ENCODE assay signal across 8 cellular contexts in the genomic region with DNA sequence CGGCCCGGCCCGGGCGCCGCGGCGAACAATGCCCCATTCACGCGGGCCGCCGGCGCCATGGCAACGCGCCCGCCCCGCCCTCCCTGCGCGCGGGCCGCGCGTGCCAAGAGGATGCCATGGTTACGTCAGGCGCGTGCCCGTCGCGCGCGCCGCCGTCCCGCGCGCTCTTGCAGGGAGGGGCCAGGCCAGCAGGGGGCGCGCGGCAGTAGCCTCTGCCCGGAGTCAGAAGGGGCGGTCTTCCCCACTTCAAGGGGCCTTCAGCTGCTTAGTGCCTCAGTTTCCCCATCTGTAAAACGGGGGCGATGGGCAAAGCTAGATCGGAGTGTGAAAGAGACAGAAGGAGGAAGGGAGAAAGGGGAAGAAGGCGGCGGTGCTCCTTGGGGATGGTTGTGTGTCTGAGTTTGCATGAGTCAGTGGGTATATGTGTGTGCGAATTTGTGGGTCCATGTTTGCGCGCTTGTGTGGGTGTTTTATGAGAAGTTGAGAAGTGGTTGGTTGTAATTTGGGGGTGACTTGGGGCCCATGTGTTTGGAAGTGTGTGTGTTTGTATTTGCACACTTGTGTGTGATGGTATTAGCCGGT. TPM values are rescaled to one million over a fixed set of nuclear protein-coding genes. Genes with fewer than 3 reads are reported as not detected.
DNase-seq lines count a peak whose midpoint lies in the region; ATAC-seq, FAIRE-seq and TF ChIP-seq lines count a peak whose summit lies in the region.

No MANE protein-coding gene starts in this region.

- no peak overlapping the region for H3K9ac ChIP-seq in HepG2 (ENCODE audit: insufficient read depth, low read depth, low read length)

- H2AFZ ChIP-seq in HepG2 (ENCODE audit: low read length) = no peak overlapping the region

- H3K27me3 ChIP-seq in HepG2 (ENCODE audit: control insufficient read depth in 1 of 2, insufficient read depth in 2 of 2, low read length in 2 of 2) = peaks cover 0 to 5% of the 10 kb centered on the region in 2 experiments; a peak in 1 of 5 replicates

- no peak for FAIRE-seq in HepG2 (lab: Jason Lieb, UNC)

- intact Hi-C loops in HepG2 (cut with micrococcal nuclease; ENCODE audit: unreplicated experiment) = loop anchor here (2.0 kb wide), 1 partner anchor 49 kb away; no protein-coding TSS in a partner anchor

- DNase-seq in AG10803 (ENCODE audit: low read depth) (peak; percentile 72), GM20000 (ENCODE audit: low spot score) (peak; percentile 93), NCI-H2196 (lab: John Stamatoyannopoulos, UW; ENCODE audit: unreplicated experiment) (peak; percentile 83), choroid plexus epithelial cell (ENCODE audit: low read depth) (peak; percentile 67), HepG2 (ENCODE audit: low spot score) (peak; percentile 53)
- DNase-seq in activated CD4-positive, alpha-beta T cell treated with anti-CD3 and anti-CD28 coated beads for 4 hours = peak; percentile 80
- peak; percentile 83 for DNase-seq in stimulated activated CD4-positive, alpha-beta T cell treated with anti-CD3 and anti-CD28 coated beads, Interleukin-4, amount 100 ng/mL, for 1 hour

- in situ Hi-C loops in HepG2 (cut with HindIII; ENCODE audit: extremely low pct_ligation_motif_present, low pct_unique_long_range_greater_than_20kb) = no loop called here

- no TSS peak for BruUV-seq in HepG2 (replicated peaks; lab: Mats Ljungman, UMichigan)

- H3K27ac ChIP-seq in HepG2 (ENCODE audit: extremely low read length, insufficient read depth, low read length) = no peak overlapping the region

- H3K36me3 ChIP-seq in HepG2 (replicated peaks in 1 of 2; ENCODE audit: control insufficient read depth in 1 of 2, insufficient read depth in 2 of 2, low read length in 2 of 2) = no peaks in the 10 kb centered on the region

- ATAC-seq in HepG2 = peak; percentile 8; the same call in 1 of the 3 replicates
- ATAC-seq in GM18498 (IDR thresholded peaks at IDR 0.05; ENCODE audit: unreplicated experiment) = no peak

- 8% methylated on average over 49 of the region's 49 CpGs for WGBS in HepG2 (ENCODE audit: low lambda C conversion rate)

- H3K4me1 ChIP-seq in HepG2 (ENCODE audit: insufficient read depth, low read length) = peaks cover 60% of the 10 kb centered on the region

- peak overlapping the region; percentile 55 for H3K4me3 ChIP-seq in AG10803 (ENCODE audit: low read length)
- peak overlapping the region; percentile 42 for H3K4me3 ChIP-seq in choroid plexus epithelial cell (ENCODE audit: low read depth, low read length)
- peak overlapping the region in 1 of 3 experiments; percentile 47; a peak in 1 of 6 replicates for H3K4me3 ChIP-seq in HepG2 (replicated peaks in 1 of 3; ENCODE audit: insufficient read depth in 1 of 3, low read depth in 2 of 3, low read length in 3 of 3)

- H3K4me2 ChIP-seq in HepG2 (ENCODE audit: low read depth, low read length) = peak overlapping the region; percentile 67

- POLR2A ChIA-PET in HepG2 (lab: Yijun Ruan, JAX) = interaction anchor here (2.2 to 3.6 kb wide), 2 partner anchors 48 to 77 kb away, joined by 7 to 36 read pairs; no protein-coding TSS in a partner anchor

- H4K20me1 ChIP-seq in HepG2 (ENCODE audit: insufficient read depth, low read length) = no peaks in the 10 kb centered on the region

- H3K9me3 ChIP-seq in HepG2 (ENCODE audit: low read length) = no peaks in the 10 kb centered on the region

- H3K79me2 ChIP-seq in HepG2 (ENCODE audit: insufficient read depth, low read length) = no peaks in the 10 kb centered on the region

- TF ChIP-seq POLR2A in HepG2 (IDR thresholded peaks at IDR 0.05; ENCODE audit: insufficient read depth in 1 of 2, low read depth in 2 of 2, low read length in 2 of 2) = no peak

- TF ChIP-seq EP300 in HepG2 (IDR thresholded peaks at IDR 0.05; ENCODE audit: low read depth in 2 of 2, low read length in 2 of 2) (peak; percentile 35 to 41; a peak in 2 of 4 replicates), HepG2 (CRISPR knock-in tag; IDR thresholded peaks at IDR 0.05; ENCODE audit: borderline replicate concordance) (peak; percentile 12; the same call in 1 of the 2 replicates)

- TF ChIP-seq CTCF in AG10803 (conservative IDR thresholded peaks at IDR 0.05; ENCODE audit: low read length) (peak; percentile 60), GM20000 (IDR thresholded peaks at IDR 0.05; ENCODE audit: extremely low read depth, missing control alignments) (peak; percentile 78), choroid plexus epithelial cell (conservative IDR thresholded peaks at IDR 0.05; ENCODE audit: low read depth, low read length) (peak; percentile 67), HepG2 (CRISPR knock-in tag; IDR thresholded peaks at IDR 0.05) (peak; percentile 91)

- CTCF ChIA-PET in HepG2 (lab: Yijun Ruan, JAX; ENCODE audit: low intra/inter-chr PET ratio, low total read pairs) = interaction anchor here (2.4 to 3.8 kb wide), 2 partner anchors 78 to 110 kb away, joined by 11 to 29 read pairs; no protein-coding TSS in a partner anchor

- peak; percentile 97 for TF ChIP-seq RAD21 in HepG2 (CRISPR knock-in tag; IDR thresholded peaks at IDR 0.05)

RNA-seq across cellular contexts. Expression of a gene that starts 11.6 kb away (rescaled TPM):
- total RNA-seq in HepG2 (2016; rRNA removed; fragmentation: Illumina TruSeq; extraction: Trizol) = 5.4 and 5.6 TPM in 2 replicates
- total RNA-seq in HepG2 (2016; cell fraction: cytosol; rRNA removed; fragmentation: Illumina TruSeq; extraction: Trizol; ENCODE audit: low read depth) = 16.3 and 20.2 TPM in 2 replicates
- total RNA-seq in HepG2 (2016; cell fraction: insoluble cytoplasmic fraction; rRNA removed; fragmentation: Illumina TruSeq; extraction: Trizol) = 4.6 and 4.7 TPM in 2 replicates
- 6.7 and 9.2 TPM in 2 replicates for total RNA-seq in HepG2 (2016; cell fraction: membrane; rRNA removed; fragmentation: Illumina TruSeq; extraction: Trizol)
- 4.9 and 6.0 TPM in 2 replicates for total RNA-seq in HepG2 (2016; cell fraction: nucleus; rRNA removed; fragmentation: Illumina TruSeq; extraction: Trizol)
- polyA plus RNA-seq in HepG2 (2011; rRNA removed) = 3.0 and 3.4 TPM in 2 replicates
- 1.4 and 1.6 TPM in 2 replicates for polyA plus RNA-seq in HepG2 (2011; cell fraction: cytosol; rRNA removed)
- polyA plus RNA-seq in HepG2 (2011; cell fraction: nucleus; rRNA removed) = 11.0 and 14.0 TPM in 2 replicates
- polyA plus RNA-seq in HepG2 (2012) = 9.0 and 12.2 TPM in 2 replicates
- 0.70 and 0.93 TPM in 2 replicates for polyA plus RNA-seq in HepG2 (2016; cell fraction: cytosol; fragmentation: Illumina TruSeq; extraction: Trizol; ENCODE audit: low read depth)
- 8.8 and 11.9 TPM in 2 replicates for polyA plus RNA-seq in HepG2 (2016; cell fraction: insoluble cytoplasmic fraction; fragmentation: Illumina TruSeq; extraction: Trizol; ENCODE audit: low read depth)
- polyA plus RNA-seq in HepG2 (2016; cell fraction: membrane; fragmentation: Illumina TruSeq; extraction: Trizol; ENCODE audit: low read depth) = 3.1 and 4.9 TPM in 2 replicates
- 14.6 and 14.7 TPM in 2 replicates for polyA plus RNA-seq in HepG2 (2016; cell fraction: nucleus; fragmentation: Illumina TruSeq; extraction: Trizol; ENCODE audit: insufficient read depth, low read depth)
- polyA minus RNA-seq in HepG2 (2011; rRNA and poly(A)+ RNA removed; ENCODE audit: low replicate concordance) = 0.82 and 6.2 TPM in 2 replicates
- 5.0 and 6.2 TPM in 2 replicates for polyA minus RNA-seq in HepG2 (2011; cell fraction: cytosol; rRNA and poly(A)+ RNA removed)
- 6.8 and 7.7 TPM in 2 replicates for polyA minus RNA-seq in HepG2 (2011; cell fraction: nucleus; rRNA and poly(A)+ RNA removed)

RNA-seq across cellular contexts. Expression of a gene that starts 14.3 kb away (rescaled TPM):
- not detected in 2 replicates for total RNA-seq in HepG2 (2016; rRNA removed; fragmentation: Illumina TruSeq; extraction: Trizol)
- total RNA-seq in HepG2 (2016; cell fraction: cytosol; rRNA removed; fragmentation: Illumina TruSeq; extraction: Trizol; ENCODE audit: low read depth) = not detected in 2 replicates
- total RNA-seq in HepG2 (2016; cell fraction: insoluble cytoplasmic fraction; rRNA removed; fragmentation: Illumina TruSeq; extraction: Trizol) = not detected in 2 replicates
- total RNA-seq in HepG2 (2016; cell fraction: membrane; rRNA removed; fragmentation: Illumina TruSeq; extraction: Trizol) = not detected in 2 replicates
- not detected in 2 replicates for total RNA-seq in HepG2 (2016; cell fraction: nucleus; rRNA removed; fragmentation: Illumina TruSeq; extraction: Trizol)
- 0.04 TPM in 1 of 2 replicates, not detected in the other for polyA plus RNA-seq in HepG2 (2011; rRNA removed)
- polyA plus RNA-seq in HepG2 (2011; cell fraction: cytosol; rRNA removed) = 0.03 and 0.04 TPM in 2 replicates
- polyA plus RNA-seq in HepG2 (2011; cell fraction: nucleus; rRNA removed) = 0.10 and 0.13 TPM in 2 replicates
- polyA plus RNA-seq in HepG2 (2012) = not detected in 2 replicates
- not detected in 2 replicates for polyA plus RNA-seq in HepG2 (2016; cell fraction: cytosol; fragmentation: Illumina TruSeq; extraction: Trizol; ENCODE audit: low read depth)
- not detected in 2 replicates for polyA plus RNA-seq in HepG2 (2016; cell fraction: insoluble cytoplasmic fraction; fragmentation: Illumina TruSeq; extraction: Trizol; ENCODE audit: low read depth)
- polyA plus RNA-seq in HepG2 (2016; cell fraction: membrane; fragmentation: Illumina TruSeq; extraction: Trizol; ENCODE audit: low read depth) = not detected in 2 replicates
- polyA plus RNA-seq in HepG2 (2016; cell fraction: nucleus; fragmentation: Illumina TruSeq; extraction: Trizol; ENCODE audit: insufficient read depth, low read depth) = not detected in 2 replicates
- polyA minus RNA-seq in HepG2 (2011; rRNA and poly(A)+ RNA removed; ENCODE audit: low replicate concordance) = 0.40 TPM in 1 of 2 replicates, not detected in the other
- polyA minus RNA-seq in HepG2 (2011; cell fraction: cytosol; rRNA and poly(A)+ RNA removed) = not detected in 2 replicates
- polyA minus RNA-seq in HepG2 (2011; cell fraction: nucleus; rRNA and poly(A)+ RNA removed) = not detected in 2 replicates

RNA-seq across cellular contexts. Expression of a gene that starts 26.6 kb away (rescaled TPM):
- total RNA-seq in HepG2 (2016; rRNA removed; fragmentation: Illumina TruSeq; extraction: Trizol) = 24.6 and 37.4 TPM in 2 replicates
- 14.3 and 14.8 TPM in 2 replicates for total RNA-seq in HepG2 (2016; cell fraction: cytosol; rRNA removed; fragmentation: Illumina TruSeq; extraction: Trizol; ENCODE audit: low read depth)
- total RNA-seq in HepG2 (2016; cell fraction: insoluble cytoplasmic fraction; rRNA removed; fragmentation: Illumina TruSeq; extraction: Trizol) = 25.1 and 41.7 TPM in 2 replicates
- 14.2 and 15.7 TPM in 2 replicates for total RNA-seq in HepG2 (2016; cell fraction: membrane; rRNA removed; fragmentation: Illumina TruSeq; extraction: Trizol)
- total RNA-seq in HepG2 (2016; cell fraction: nucleus; rRNA removed; fragmentation: Illumina TruSeq; extraction: Trizol) = 8.8 and 9.5 TPM in 2 replicates
- 30.7 and 31.9 TPM in 2 replicates for polyA plus RNA-seq in HepG2 (2011; rRNA removed)
- polyA plus RNA-seq in HepG2 (2011; cell fraction: cytosol; rRNA removed) = 33.0 and 52.1 TPM in 2 replicates
- 13.9 and 14.0 TPM in 2 replicates for polyA plus RNA-seq in HepG2 (2011; cell fraction: nucleus; rRNA removed)
- polyA plus RNA-seq in HepG2 (2012) = 19.0 and 20.6 TPM in 2 replicates
- polyA plus RNA-seq in HepG2 (2016; cell fraction: cytosol; fragmentation: Illumina TruSeq; extraction: Trizol; ENCODE audit: low read depth) = 24.7 and 26.7 TPM in 2 replicates
- polyA plus RNA-seq in HepG2 (2016; cell fraction: insoluble cytoplasmic fraction; fragmentation: Illumina TruSeq; extraction: Trizol; ENCODE audit: low read depth) = 71.6 and 84.3 TPM in 2 replicates
- polyA plus RNA-seq in HepG2 (2016; cell fraction: membrane; fragmentation: Illumina TruSeq; extraction: Trizol; ENCODE audit: low read depth) = 20.1 and 21.0 TPM in 2 replicates
- 27.9 and 29.2 TPM in 2 replicates for polyA plus RNA-seq in HepG2 (2016; cell fraction: nucleus; fragmentation: Illumina TruSeq; extraction: Trizol; ENCODE audit: insufficient read depth, low read depth)
- polyA minus RNA-seq in HepG2 (2011; rRNA and poly(A)+ RNA removed; ENCODE audit: low replicate concordance) = 6.2 and 12.6 TPM in 2 replicates
- 9.9 and 11.7 TPM in 2 replicates for polyA minus RNA-seq in HepG2 (2011; cell fraction: cytosol; rRNA and poly(A)+ RNA removed)
- 3.2 and 3.7 TPM in 2 replicates for polyA minus RNA-seq in HepG2 (2011; cell fraction: nucleus; rRNA and poly(A)+ RNA removed)

RNA-seq across cellular contexts. Expression of a gene that starts 38.0 kb away (rescaled TPM):
- total RNA-seq in HepG2 (2016; rRNA removed; fragmentation: Illumina TruSeq; extraction: Trizol) = 34.6 and 42.5 TPM in 2 replicates
- 64.7 and 77.4 TPM in 2 replicates for total RNA-seq in HepG2 (2016; cell fraction: cytosol; rRNA removed; fragmentation: Illumina TruSeq; extraction: Trizol; ENCODE audit: low read depth)
- total RNA-seq in HepG2 (2016; cell fraction: insoluble cytoplasmic fraction; rRNA removed; fragmentation: Illumina TruSeq; extraction: Trizol) = 29.6 and 43.3 TPM in 2 replicates
- 95.2 and 117 TPM in 2 replicates for total RNA-seq in HepG2 (2016; cell fraction: membrane; rRNA removed; fragmentation: Illumina TruSeq; extraction: Trizol)
- total RNA-seq in HepG2 (2016; cell fraction: nucleus; rRNA removed; fragmentation: Illumina TruSeq; extraction: Trizol) = 27.5 and 30.5 TPM in 2 replicates
- polyA plus RNA-seq in HepG2 (2011; rRNA removed) = 50.3 and 54.2 TPM in 2 replicates
- 51.8 and 73.5 TPM in 2 replicates for polyA plus RNA-seq in HepG2 (2011; cell fraction: cytosol; rRNA removed)
- polyA plus RNA-seq in HepG2 (2011; cell fraction: nucleus; rRNA removed) = 80.8 and 87.8 TPM in 2 replicates
- polyA plus RNA-seq in HepG2 (2012) = 95.7 and 105 TPM in 2 replicates
- polyA plus RNA-seq in HepG2 (2016; cell fraction: cytosol; fragmentation: Illumina TruSeq; extraction: Trizol; ENCODE audit: low read depth) = 137 and 157 TPM in 2 replicates
- polyA plus RNA-seq in HepG2 (2016; cell fraction: insoluble cytoplasmic fraction; fragmentation: Illumina TruSeq; extraction: Trizol; ENCODE audit: low read depth) = 55.9 and 73.5 TPM in 2 replicates
- polyA plus RNA-seq in HepG2 (2016; cell fraction: membrane; fragmentation: Illumina TruSeq; extraction: Trizol; ENCODE audit: low read depth) = 175 and 195 TPM in 2 replicates
- polyA plus RNA-seq in HepG2 (2016; cell fraction: nucleus; fragmentation: Illumina TruSeq; extraction: Trizol; ENCODE audit: insufficient read depth, low read depth) = 90.3 and 97.5 TPM in 2 replicates
- polyA minus RNA-seq in HepG2 (2011; rRNA and poly(A)+ RNA removed; ENCODE audit: low replicate concordance) = 54.6 and 102 TPM in 2 replicates
- 52.5 and 54.0 TPM in 2 replicates for polyA minus RNA-seq in HepG2 (2011; cell fraction: cytosol; rRNA and poly(A)+ RNA removed)
- polyA minus RNA-seq in HepG2 (2011; cell fraction: nucleus; rRNA and poly(A)+ RNA removed) = 20.0 and 27.4 TPM in 2 replicates

RNA-seq across cellular contexts. Expression of a gene that starts 45.2 kb away (rescaled TPM):
- 420 and 898 TPM in 2 replicates for total RNA-seq in HepG2 (2016; rRNA removed; fragmentation: Illumina TruSeq; extraction: Trizol)
- total RNA-seq in HepG2 (2016; cell fraction: cytosol; rRNA removed; fragmentation: Illumina TruSeq; extraction: Trizol; ENCODE audit: low read depth) = 227 and 266 TPM in 2 replicates
- 389 and 943 TPM in 2 replicates for total RNA-seq in HepG2 (2016; cell fraction: insoluble cytoplasmic fraction; rRNA removed; fragmentation: Illumina TruSeq; extraction: Trizol)
- total RNA-seq in HepG2 (2016; cell fraction: membrane; rRNA removed; fragmentation: Illumina TruSeq; extraction: Trizol) = 340 and 383 TPM in 2 replicates
- 693 and 829 TPM in 2 replicates for total RNA-seq in HepG2 (2016; cell fraction: nucleus; rRNA removed; fragmentation: Illumina TruSeq; extraction: Trizol)
- polyA plus RNA-seq in HepG2 (2011; rRNA removed) = 842 and 934 TPM in 2 replicates
- polyA plus RNA-seq in HepG2 (2011; cell fraction: cytosol; rRNA removed) = 752 and 842 TPM in 2 replicates
- 381 and 448 TPM in 2 replicates for polyA plus RNA-seq in HepG2 (2011; cell fraction: nucleus; rRNA removed)
- polyA plus RNA-seq in HepG2 (2012) = 606 and 725 TPM in 2 replicates
- 313 and 359 TPM in 2 replicates for polyA plus RNA-seq in HepG2 (2016; cell fraction: cytosol; fragmentation: Illumina TruSeq; extraction: Trizol; ENCODE audit: low read depth)
- 478 and 547 TPM in 2 replicates for polyA plus RNA-seq in HepG2 (2016; cell fraction: insoluble cytoplasmic fraction; fragmentation: Illumina TruSeq; extraction: Trizol; ENCODE audit: low read depth)
- 345 and 409 TPM in 2 replicates for polyA plus RNA-seq in HepG2 (2016; cell fraction: membrane; fragmentation: Illumina TruSeq; extraction: Trizol; ENCODE audit: low read depth)
- polyA plus RNA-seq in HepG2 (2016; cell fraction: nucleus; fragmentation: Illumina TruSeq; extraction: Trizol; ENCODE audit: insufficient read depth, low read depth) = 1,564 and 1,658 TPM in 2 replicates
- 932 and 1,241 TPM in 2 replicates for polyA minus RNA-seq in HepG2 (2011; rRNA and poly(A)+ RNA removed; ENCODE audit: low replicate concordance)
- 408 and 482 TPM in 2 replicates for polyA minus RNA-seq in HepG2 (2011; cell fraction: cytosol; rRNA and poly(A)+ RNA removed)
- polyA minus RNA-seq in HepG2 (2011; cell fraction: nucleus; rRNA and poly(A)+ RNA removed) = 228 and 256 TPM in 2 replicates
